ENCODE assay signal across 9 cellular contexts in the genomic region with DNA sequence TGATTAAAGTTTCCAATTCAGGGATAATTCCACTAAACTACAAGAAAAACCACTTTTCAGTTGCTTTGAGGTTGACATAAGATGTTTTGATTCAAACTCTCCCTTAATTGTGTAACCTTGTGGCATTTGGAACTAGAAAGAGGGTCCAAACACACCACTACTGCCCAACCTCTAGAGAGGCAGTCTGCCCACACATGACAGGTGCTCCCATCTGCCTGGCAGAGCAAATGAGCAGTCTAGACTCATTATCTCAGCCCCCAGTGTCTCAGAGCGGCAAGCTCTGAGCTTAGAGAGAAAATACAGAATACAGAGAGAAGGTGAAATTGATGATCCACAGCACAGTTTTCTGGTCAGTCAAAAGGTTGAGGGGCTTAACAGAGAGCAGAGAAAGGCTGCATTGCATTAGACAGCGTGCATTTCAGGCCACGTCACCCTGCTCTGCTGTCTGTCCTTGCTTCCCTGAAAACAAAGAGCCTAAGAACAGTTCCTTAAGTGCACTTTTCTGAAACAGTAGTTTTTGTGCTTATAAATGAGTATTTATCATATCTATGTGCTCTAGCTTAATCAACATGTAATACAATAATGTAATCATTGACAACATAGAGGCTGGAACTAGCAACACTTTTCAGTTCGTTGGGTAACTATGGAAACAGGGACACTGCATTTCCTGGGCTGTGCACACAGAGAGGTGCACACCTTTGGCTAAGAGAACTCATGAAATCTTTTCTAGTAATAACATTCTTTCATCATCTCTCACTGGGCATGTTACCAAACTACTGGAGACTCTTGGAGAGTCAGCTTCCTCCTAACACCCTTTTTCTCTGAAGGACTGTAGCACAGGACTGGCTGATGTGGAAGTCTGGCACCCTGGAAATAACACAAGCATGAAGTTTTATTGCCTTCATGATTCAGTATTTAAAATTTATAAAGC.
DNase-seq lines count a peak whose midpoint lies in the region; ATAC-seq, FAIRE-seq and TF ChIP-seq lines count a peak whose summit lies in the region.
"Had no signal": no experiment of that assay in that cellular context is flagged by ENCODE, and none has a peak within 500 bp of the region (broad histone marks: within the 10 kb centered on the region; RNA-seq: fewer than 3 reads in every experiment).

No MANE protein-coding gene starts in this region.

- no peaks in the 10 kb centered on the region for H3K36me3 ChIP-seq in right atrium auricular region

- in situ Hi-C loops in G401 (cut with HindIII; ENCODE audit: low sequenced_read_pairs) = no loop called here

- ATAC-seq in GM21717 (IDR thresholded peaks at IDR 0.05; ENCODE audit: unreplicated experiment) = peak; percentile 56
- no peak for ATAC-seq in naive thymus-derived CD8-positive, alpha-beta T cell
- ATAC-seq in left colon = no peak
- ATAC-seq: SK-N-SH treated with all-trans-retinoic acid at 6 μM for 48 hours had no signal

- TF ChIP-seq POLR2A in GM12892 (IDR thresholded peaks at IDR 0.05; ENCODE audit: low read depth, low read length) = no peak

- peaks cover 0 to 4% (median 0%) of the 10 kb centered on the region in 5 donors for H3K27me3 Mint-ChIP-seq in naive thymus-derived CD8-positive, alpha-beta T cell

- H3K4me1 Mint-ChIP-seq in naive thymus-derived CD8-positive, alpha-beta T cell = peaks cover 0 to 4% (median 1%) of the 10 kb centered on the region in 4 donors

- no peak overlapping the region for H3K4me3 ChIP-seq in right atrium auricular region

- H3K9me3 Mint-ChIP-seq in naive thymus-derived CD8-positive, alpha-beta T cell = no peaks in the 10 kb centered on the region

- peak overlapping the region; percentile 18 to 61 for H3K27ac ChIP-seq in right atrium auricular region

- no peak overlapping the region for H3K4me3 Mint-ChIP-seq in naive thymus-derived CD8-positive, alpha-beta T cell

- H3K27me3 ChIP-seq in right atrium auricular region = no peaks in the 10 kb centered on the region

- H3K9me3 ChIP-seq in right atrium auricular region = no peaks in the 10 kb centered on the region

- DNase-seq in GM12892 (ENCODE audit: insufficient read length) = no peak
- peak; percentile 68 for DNase-seq in NCI-H69 (lab: John Stamatoyannopoulos, UW)
- no peak for DNase-seq in right atrium auricular region (ENCODE audit: low spot score)
- DNase-seq in naive thymus-derived CD8-positive, alpha-beta T cell = no peak
- DNase-seq in globus pallidus (ENCODE audit: low spot score) = no peak
- no peak for DNase-seq in left colon
- DNase-seq in G401 (ENCODE audit: low spot score) = no peak

- peaks cover 0 to 32% of the 10 kb centered on the region in 2 donors for H3K4me1 ChIP-seq in right atrium auricular region

- intact Hi-C loops in left colon (cut with DNase I, micrococcal nuclease) = no loop called here

- no peak for TF ChIP-seq CTCF in right atrium auricular region (IDR thresholded peaks at IDR 0.05)

- H3K36me3 Mint-ChIP-seq in naive thymus-derived CD8-positive, alpha-beta T cell = no peaks in the 10 kb centered on the region

- peak; percentile 14 for FAIRE-seq in GM12892 (lab: Jason Lieb, UNC)

- POLR2A ChIA-PET in naive thymus-derived CD8-positive, alpha-beta T cell (lab: Charles Lee) = no interaction called here

- no peak overlapping the region for H3K27ac Mint-ChIP-seq in naive thymus-derived CD8-positive, alpha-beta T cell
